ENCODE assay signal across 8 cellular contexts in genomic region chr19:12737666-12738351, GRCh38. TPM values are rescaled to one million over a fixed set of nuclear protein-coding genes. Genes with fewer than 3 reads are reported as not detected.
DNase-seq lines count a peak whose midpoint lies in the region; ATAC-seq and TF ChIP-seq lines count a peak whose summit lies in the region.

No MANE protein-coding gene starts in this region.

- H3K27ac ChIP-seq in upper lobe of left lung = peak overlapping the region; percentile 84 to 92 (median 90)

- ATAC-seq in memory B cell (ENCODE audit: low read depth) = peak; percentile 1
- no peak for ATAC-seq in upper lobe of left lung (ENCODE audit: low FRiP score in 2 of 2)
- ATAC-seq in GM19455 (IDR thresholded peaks at IDR 0.05; ENCODE audit: unreplicated experiment) = no peak

- WGBS in upper lobe of left lung, 2 donors = 12 to 21% methylated on average over 8 to 21 of the region's 21 CpGs

- no peak for TF ChIP-seq CTCF in MCF 10A (IDR thresholded peaks at IDR 0.05; ENCODE audit: unreplicated experiment)
- no peak for TF ChIP-seq CTCF in upper lobe of left lung (IDR thresholded peaks at IDR 0.05)
- no peak for TF ChIP-seq CTCF in GM13977 (IDR thresholded peaks at IDR 0.05; ENCODE audit: extremely low read depth, insufficient read depth, missing control alignments)

- TF ChIP-seq POLR2A in upper lobe of left lung (IDR thresholded peaks at IDR 0.05) = no peak

- CTCF ChIA-PET in activated naive CD4-positive, alpha-beta T cell treated with anti-CD3 and anti-CD28 coated beads, Interleukin-2, amount 10 ng/mL, durations not matched to agents 7 days and 5 days (lab: Charles Lee) = interaction anchor here (0.9 to 2.7 kb wide), 2 partner anchors 19 to 39 kb away, joined by 3 to 23 read pairs; no protein-coding TSS in a partner anchor
- CTCF ChIA-PET in MCF 10A (lab: Yijun Ruan, JAX) = interaction anchor here (0.6 to 2.3 kb wide), 7 partner anchors 10 to 110 kb away, joined by 3 to 8 read pairs (median 5); partner anchors contain the start of gene TNPO2

- intact Hi-C loops in MCF 10A (cut with micrococcal nuclease) = no loop called here

- no peak for TF ChIP-seq EP300 in upper lobe of left lung (IDR thresholded peaks at IDR 0.05)

- in situ Hi-C loops in GM13977 (cut with MboI; ENCODE audit: low pct_unique_long_range_greater_than_20kb, low sequenced_read_pairs, unreplicated experiment) = no loop called here

- peaks cover 0 to 40% (median 33%) of the 10 kb centered on the region in 4 donors for H3K36me3 ChIP-seq in upper lobe of left lung

- H3K9me3 Mint-ChIP-seq in activated naive CD4-positive, alpha-beta T cell treated with anti-CD3 and anti-CD28 coated beads, Interleukin-2, amount 10 ng/mL, durations not matched to agents 7 days and 5 days = no peaks in the 10 kb centered on the region
- H3K9me3 Mint-ChIP-seq in MCF 10A (ENCODE audit: unreplicated experiment) (no peaks in the 10 kb centered on the region), memory B cell (no peaks in the 10 kb centered on the region)

- peak overlapping the region; percentile 100 for H3K4me3 Mint-ChIP-seq in activated naive CD4-positive, alpha-beta T cell treated with anti-CD3 and anti-CD28 coated beads, Interleukin-2, amount 10 ng/mL, durations not matched to agents 7 days and 5 days
- peak overlapping the region; percentile 99 for H3K4me3 Mint-ChIP-seq in MCF 10A (ENCODE audit: unreplicated experiment)
- H3K4me3 Mint-ChIP-seq in memory B cell = peak overlapping the region; percentile 100

- no peaks in the 10 kb centered on the region for H3K9me3 ChIP-seq in upper lobe of left lung

- H3K27me3 ChIP-seq in upper lobe of left lung = no peaks in the 10 kb centered on the region

- H3K4me1 Mint-ChIP-seq in activated naive CD4-positive, alpha-beta T cell treated with anti-CD3 and anti-CD28 coated beads, Interleukin-2, amount 10 ng/mL, durations not matched to agents 7 days and 5 days = peaks cover 40% of the 10 kb centered on the region
- peaks cover 19% of the 10 kb centered on the region for H3K4me1 Mint-ChIP-seq in MCF 10A (ENCODE audit: insufficient read depth, unreplicated experiment)
- peaks cover 24% of the 10 kb centered on the region for H3K4me1 Mint-ChIP-seq in memory B cell

- peaks cover 25 to 38% (median 33%) of the 10 kb centered on the region in 4 donors for H3K4me1 ChIP-seq in upper lobe of left lung

- POLR2A ChIA-PET in MCF 10A (lab: Yijun Ruan, JAX) = interaction anchor here (0.6 to 8.5 kb wide), 23 partner anchors 8 to 408 kb away, joined by 3 to 235 read pairs (median 4); partner anchors contain the start of genes BEST2, FBXW9, JUNB and TNPO2

- peak overlapping the region; percentile 80 to 99 (median 94) for H3K4me3 ChIP-seq in upper lobe of left lung

- H3K27me3 Mint-ChIP-seq in activated naive CD4-positive, alpha-beta T cell treated with anti-CD3 and anti-CD28 coated beads, Interleukin-2, amount 10 ng/mL, durations not matched to agents 7 days and 5 days = no peaks in the 10 kb centered on the region
- H3K27me3 Mint-ChIP-seq in MCF 10A (ENCODE audit: insufficient read depth, unreplicated experiment) (no peaks in the 10 kb centered on the region), memory B cell (no peaks in the 10 kb centered on the region)

- no peak for DNase-seq in activated naive CD4-positive, alpha-beta T cell treated with anti-CD3 and anti-CD28 coated beads, Interleukin-2, amount 10 ng/mL, durations not matched to agents 7 days and 5 days
- DNase-seq in activated naive CD4-positive, alpha-beta T cell (lab: John Stamatoyannopoulos, UW) = no peak
- DNase-seq in MCF 10A (ENCODE audit: unreplicated experiment) (no peak), memory B cell (ENCODE audit: low spot score in 2 of 2) (no peak), upper lobe of left lung (no peak), NCI-H446 (lab: John Stamatoyannopoulos, UW) (no peak), GM13977 (ENCODE audit: low spot score) (no peak)

- TSS peak; percentile 73 for BruUV-seq in MCF 10A (replicated peaks; lab: Mats Ljungman, UMichigan)

- H3K36me3 Mint-ChIP-seq in activated naive CD4-positive, alpha-beta T cell treated with anti-CD3 and anti-CD28 coated beads, Interleukin-2, amount 10 ng/mL, durations not matched to agents 7 days and 5 days = peaks cover 29% of the 10 kb centered on the region
- H3K36me3 Mint-ChIP-seq in MCF 10A (ENCODE audit: insufficient read depth, unreplicated experiment) (peaks cover 48% of the 10 kb centered on the region), memory B cell (peaks cover 17% of the 10 kb centered on the region)

- H3K27ac Mint-ChIP-seq in activated naive CD4-positive, alpha-beta T cell treated with anti-CD3 and anti-CD28 coated beads, Interleukin-2, amount 10 ng/mL, durations not matched to agents 7 days and 5 days = peak overlapping the region; percentile 92
- H3K27ac Mint-ChIP-seq in MCF 10A (ENCODE audit: low read depth, unreplicated experiment) (peak overlapping the region; percentile 100), memory B cell (peak overlapping the region; percentile 96)

RNA-seq across cellular contexts. Expression of gene GET3, which starts 0.5 kb away (rescaled TPM):
- total RNA-seq in MCF 10A (2022) = 62.9 and 67.1 TPM in 2 replicates
- 10 to 100 TPM; 14.7 to 71.7 (median 49.8) TPM for total RNA-seq in upper lobe of left lung

RNA-seq across cellular contexts. Expression of gene TRIR, which starts 3.3 kb away (rescaled TPM):
- 139 and 146 TPM in 2 replicates for total RNA-seq in MCF 10A (2022)
- 100 to 1,000 TPM; 156 to 324 (median 261) TPM for total RNA-seq in upper lobe of left lung

RNA-seq across cellular contexts. Expression of gene BEST2, which starts 13.8 kb away (rescaled TPM):
- total RNA-seq in MCF 10A (2022) (0.70 and 0.83 TPM in 2 replicates), upper lobe of left lung (under 1 TPM in 1 of 6 donors, not detected in 5; 0.11 TPM)

RNA-seq across cellular contexts. Expression of gene TNPO2, which starts 14.1 kb away (rescaled TPM):
- total RNA-seq in MCF 10A (2022) (74.7 and 89.5 TPM in 2 replicates), upper lobe of left lung (100 to 1,000 TPM in 1 of 6 donors, 10 to 100 TPM in 5; 43.5 to 124 (median 46.1) TPM)

RNA-seq across cellular contexts. Expression of gene HOOK2, which starts 37.5 kb away (rescaled TPM):
- 31.6 and 32.8 TPM in 2 replicates for total RNA-seq in MCF 10A (2022)
- 100 to 1,000 TPM in 2 of 6 donors, 10 to 100 TPM in 4; 48.9 to 367 (median 79.6) TPM for total RNA-seq in upper lobe of left lung
